18 cellular contexts compared by ENCODE assay signal in genomic region chr20:36775826-36776225, GRCh38. TPM values are rescaled to one million over a fixed set of nuclear protein-coding genes. Genes with fewer than 3 reads are reported as not detected.
DNase-seq lines count a peak whose midpoint lies in the region; ATAC-seq, FAIRE-seq and TF ChIP-seq lines count a peak whose summit lies in the region.
"Had no signal": no experiment of that assay in that cellular context is flagged by ENCODE, and none has a peak within 500 bp of the region (broad histone marks: within the 10 kb centered on the region; RNA-seq: fewer than 3 reads in every experiment).

No MANE protein-coding gene starts in this region.

- no peak overlapping the region for H2AFZ ChIP-seq in GM12878 (ENCODE audit: control insufficient read depth, low read depth, low read length)

- POLR2A ChIA-PET in CD8-positive, alpha-beta memory T cell (lab: Charles Lee), result interaction anchor here (0.7 kb wide), 1 partner anchor 256 kb away, joined by 5 read pairs; no protein-coding TSS in a partner anchor
- POLR2A ChIA-PET in GM12878 (lab: Charles Lee), result interaction anchor here (0.6 kb wide), 1 partner anchor 82 kb away, joined by 5 read pairs; no protein-coding TSS in a partner anchor

- TF ChIP-seq EP300 in GM12878 (IDR thresholded peaks at IDR 0.05; ENCODE audit: borderline replicate concordance in 1 of 2, control insufficient read depth in 1 of 2, low read depth in 2 of 2, low read length in 2 of 2), result no peak

- H3K4me1 Mint-ChIP-seq in CD8-positive, alpha-beta memory T cell, result peaks cover 17 to 29% (median 25%) of the 10 kb centered on the region in 3 donors
- peaks cover 47% of the 10 kb centered on the region for H3K4me1 Mint-ChIP-seq in nephron

- peak overlapping the region in 5 of 7 donors; percentile 40 to 80 (median 51) for H3K4me3 Mint-ChIP-seq in CD8-positive, alpha-beta memory T cell
- H3K4me3 Mint-ChIP-seq in nephron, result peak overlapping the region; percentile 51 to 79 (median 67)

- ATAC-seq in GM12878 (no peak), gastrocnemius medialis (no peak)
- ATAC-seq: activated CD8-positive, alpha-beta T cell treated with anti-CD3 and anti-CD28 coated beads, Interleukin-2, amount 10 ng/mL, durations not matched to agents 7 days and 5 days; activated T-cell treated with anti-CD3 and anti-CD28 coated beads, Interleukin-2, amount 50 U/mL, for 72 hours; stimulated activated naive CD8-positive, alpha-beta T cell treated with anti-CD3 and anti-CD28 coated beads, Interleukin-15, Interleukin-2, amounts not matched to agents 100 U/mL and 50 U/mL, for 24 hours; upper lobe of right lung had no signal

- intact Hi-C loops in GM12878 (cut with micrococcal nuclease; ENCODE audit: unreplicated experiment) (no loop called here), gastrocnemius medialis (cut with DNase I; ENCODE audit: low total_unique reads) (loop anchor here (2.0 kb wide), 1 partner anchor 87 kb away; a partner anchor contains a TSS)

- H3K27ac ChIP-seq in 22Rv1, result peak overlapping the region; percentile 87
- H3K27ac ChIP-seq in CD8-positive, alpha-beta memory T cell (ENCODE audit: low read depth, low read length), result no peak overlapping the region
- H3K27ac ChIP-seq in GM12878 (ENCODE audit: control insufficient read depth, insufficient read depth), result no peak overlapping the region
- peak overlapping the region in 1 of 4 donors; percentile 95 for H3K27ac ChIP-seq in gastrocnemius medialis

- peaks cover 0 to 3% of the 10 kb centered on the region in 2 donors for H3K27me3 Mint-ChIP-seq in CD8-positive, alpha-beta memory T cell
- H3K27me3 Mint-ChIP-seq in nephron (ENCODE audit: low read depth), result no peaks in the 10 kb centered on the region

- RAD21 ChIA-PET in GM12878 (lab: Charles Lee; ENCODE audit: unreplicated experiment), result no interaction called here

- no peaks in the 10 kb centered on the region for H3K9me3 Mint-ChIP-seq in CD8-positive, alpha-beta memory T cell
- H3K9me3 Mint-ChIP-seq in nephron, result no peaks in the 10 kb centered on the region
- H3K9me3 Mint-ChIP-seq: activated T-cell treated with anti-CD3 and anti-CD28 coated beads, Interleukin-2, amount 50 U/mL, for 72 hours had no signal

- H3K36me3 Mint-ChIP-seq in CD8-positive, alpha-beta memory T cell, result peaks cover 0 to 9% (median 0%) of the 10 kb centered on the region in 3 donors
- peaks cover 6% of the 10 kb centered on the region for H3K36me3 Mint-ChIP-seq in nephron (ENCODE audit: low read depth)

- in situ Hi-C loops in GM12878 (cut with MboI) (no loop called here), gastrocnemius medialis (cut with MboI; ENCODE audit: low sequenced_read_pairs in 4 of 4) (no loop called here)

- TF ChIP-seq CTCF in 22Rv1 (IDR thresholded peaks at IDR 0.05) (no peak), GM12878 (IDR thresholded peaks at IDR 0.05 in 2 of 3, conservative IDR thresholded peaks at IDR 0.05 in 1 of 3; ENCODE audit: control insufficient read depth in 2 of 3, extremely low read depth in 1 of 3, insufficient read depth in 1 of 3, low read depth in 3 of 3, low read length in 3 of 3) (no peak), nephron (IDR thresholded peaks at IDR 0.05; ENCODE audit: unreplicated experiment in 3 of 3) (no peak), gastrocnemius medialis (IDR thresholded peaks at IDR 0.05 in 4 of 5, conservative IDR thresholded peaks at IDR 0.05 in 1 of 5) (no peak)

- no peaks in the 10 kb centered on the region for H3K9me3 ChIP-seq in CD8-positive, alpha-beta memory T cell (ENCODE audit: low read length)
- H3K9me3 ChIP-seq in GM12878 (replicated peaks; ENCODE audit: control insufficient read depth, insufficient read depth, low read length), result no peaks in the 10 kb centered on the region
- H3K9me3 ChIP-seq in gastrocnemius medialis, result no peaks in the 10 kb centered on the region
- H3K9me3 ChIP-seq: esophagus muscularis mucosa, upper lobe of right lung had no signal

- no peak for TF ChIP-seq RAD21 in GM12878 (IDR thresholded peaks at IDR 0.05; ENCODE audit: insufficient read depth, low read depth, low read length)

- H3K79me2 ChIP-seq in GM12878 (ENCODE audit: control insufficient read depth, insufficient read depth, low read length), result peaks cover 10% of the 10 kb centered on the region

- peaks cover 7% of the 10 kb centered on the region for H3K4me1 ChIP-seq in CD8-positive, alpha-beta memory T cell (ENCODE audit: insufficient read depth, low read length)
- H3K4me1 ChIP-seq in GM12878 (ENCODE audit: control insufficient read depth, insufficient read depth, low read length), result peaks cover 35% of the 10 kb centered on the region
- H3K4me1 ChIP-seq in gastrocnemius medialis, result peaks cover 8 to 12% of the 10 kb centered on the region in 2 donors

- TF ChIP-seq POLR2A in GM12878 (IDR thresholded peaks at IDR 0.05; ENCODE audit: low read depth, low read length), result no peak
- no peak for TF ChIP-seq POLR2A in H54 (IDR thresholded peaks at IDR 0.05; ENCODE audit: low read depth, low read length)
- no peak for TF ChIP-seq POLR2A in gastrocnemius medialis (IDR thresholded peaks at IDR 0.05)

- H3K4me3 ChIP-seq in CD8-positive, alpha-beta memory T cell (ENCODE audit: low read length), result no peak overlapping the region
- H3K4me3 ChIP-seq in GM12878 (no peak overlapping the region), gastrocnemius medialis (no peak overlapping the region)
- H3K4me3 ChIP-seq: esophagus muscularis mucosa, upper lobe of right lung had no signal

- FAIRE-seq in GM12878 (lab: Jason Lieb, UNC) (no peak), H54 (lab: Jason Lieb, UNC) (no peak)

- no peak for DNase-seq in CD8-positive, alpha-beta memory T cell
- DNase-seq in GM12878 (ENCODE audit: low read depth, low spot score) (no peak), occipital lobe (lab: John Stamatoyannopoulos, UW) (no peak), H54 (ENCODE audit: insufficient read length, low spot score) (no peak), gastrocnemius medialis (no peak)
- DNase-seq in stimulated activated naive CD4-positive, alpha-beta T cell treated with Interleukin-2 at 50 U/mL for 16 hours (lab: John Stamatoyannopoulos, UW), result no peak
- DNase-seq: activated CD8-positive, alpha-beta T cell treated with anti-CD3 and anti-CD28 coated beads, Interleukin-2, amount 10 ng/mL, durations not matched to agents 7 days and 5 days; activated T-cell treated with anti-CD3 and anti-CD28 coated beads, Interleukin-2, amount 50 U/mL, for 72 hours; Calu3; HCEC 1CT; mammary epithelial cell; NCI-H1092; NCI-H524; stimulated activated naive CD8-positive, alpha-beta T cell treated with anti-CD3 and anti-CD28 coated beads, Interleukin-15, Interleukin-2, amounts not matched to agents 100 U/mL and 50 U/mL, for 24 hours; upper lobe of right lung had no signal

- peak overlapping the region in 4 of 8 donors; percentile 43 to 97 (median 61) for H3K27ac Mint-ChIP-seq in CD8-positive, alpha-beta memory T cell
- H3K27ac Mint-ChIP-seq in nephron, result peak overlapping the region; percentile 21 to 88 (median 84)
- H3K27ac Mint-ChIP-seq: activated T-cell treated with anti-CD3 and anti-CD28 coated beads, Interleukin-2, amount 50 U/mL, for 72 hours had no signal

- CTCF ChIA-PET in CD8-positive, alpha-beta memory T cell (lab: Charles Lee), result no interaction called here
- CTCF ChIA-PET in GM12878 (lab: Yijun Ruan, JAX), result interaction anchor here (3.8 kb wide), 1 partner anchor 18 kb away, joined by 32 read pairs; no protein-coding TSS in a partner anchor

- no peaks in the 10 kb centered on the region for H3K36me3 ChIP-seq in CD8-positive, alpha-beta memory T cell (ENCODE audit: insufficient read depth, low read length)
- H3K36me3 ChIP-seq in GM12878 (ENCODE audit: control insufficient read depth in 2 of 2, insufficient read depth in 2 of 2, low read length in 1 of 2) (no peaks in the 10 kb centered on the region), gastrocnemius medialis (no peaks in the 10 kb centered on the region)

- SMC1A ChIA-PET in GM12878 (lab: Charles Lee; ENCODE audit: uncharacterized antibody, unreplicated experiment), result interaction anchor here (0.7 kb wide), 1 partner anchor 17 kb away, joined by 3 read pairs; no protein-coding TSS in a partner anchor

- H3K9ac ChIP-seq in GM12878 (ENCODE audit: control insufficient read depth, insufficient read depth, low read length), result no peak overlapping the region

- no TSS peak for BruUV-seq in GM12878 (replicated peaks; lab: Mats Ljungman, UMichigan)

- no peaks in the 10 kb centered on the region for H4K20me1 ChIP-seq in GM12878 (ENCODE audit: control insufficient read depth, insufficient read depth)

- H3K27me3 ChIP-seq in CD8-positive, alpha-beta memory T cell (ENCODE audit: insufficient read depth, low read length, poor library complexity, severe bottlenecking), result no peaks in the 10 kb centered on the region
- H3K27me3 ChIP-seq in GM12878 (replicated peaks in 1 of 2; ENCODE audit: control insufficient read depth in 2 of 2, insufficient read depth in 2 of 2, low read length in 1 of 2), result no peaks in the 10 kb centered on the region
- H3K27me3 ChIP-seq in gastrocnemius medialis, result no peaks in the 10 kb centered on the region
- H3K27me3 ChIP-seq: esophagus muscularis mucosa, upper lobe of right lung had no signal

- 58% methylated on average over 3 of the region's 3 CpGs for WGBS in GM12878 (ENCODE audit: insufficient coverage, insufficient replicate concordance, low lambda C conversion rate, missing lambda C conversion rate)

- H3K4me2 ChIP-seq in GM12878 (ENCODE audit: control insufficient read depth, insufficient read depth), result no peak overlapping the region

RNA-seq across cellular contexts. Expression of gene DSN1, which starts 2.3 kb away (rescaled TPM):
- total RNA-seq in CD8-positive, alpha-beta memory T cell, result 10 to 100 TPM; 23.1 to 24.7 TPM
- polyA plus RNA-seq in CD8-positive, alpha-beta memory T cell, result 6.7 TPM
- total RNA-seq in GM12878 (2013; cell fraction: nucleolus; rRNA removed), result 19.3 and 19.8 TPM in 2 replicates
- 20.3 and 22.0 TPM in 2 replicates for total RNA-seq in GM12878 (2014; rRNA removed)
- 23.1 and 24.0 TPM in 2 replicates for total RNA-seq in GM12878 (2014; rRNA removed; fragmentation: Illumina TruSeq; extraction: Trizol)
- 14.9 and 15.3 TPM in 2 replicates for total RNA-seq in GM12878 (2021)
- polyA plus RNA-seq in GM12878 (2011; ENCODE audit: low read depth), result 14.5 TPM
- 20.9 and 28.5 TPM in 2 replicates for polyA plus RNA-seq in GM12878 (2011; rRNA removed)
- 10.8 and 11.2 TPM in 2 replicates for polyA plus RNA-seq in GM12878 (2011; cell fraction: cytosol; rRNA removed)
- polyA plus RNA-seq in GM12878 (2011; cell fraction: nucleus; rRNA removed), result 6.6 and 9.4 TPM in 2 replicates
- 11.2 and 15.0 TPM in 2 replicates for polyA plus RNA-seq in GM12878 (2012)
- 25.9 and 28.5 TPM in 2 replicates for polyA plus RNA-seq in GM12878 (2014; fragmentation: Illumina TruSeq; extraction: Trizol)
- 10 to 100 TPM; 21.2 to 21.4 TPM for polyA plus RNA-seq in GM12878 (2014; fragmentation: Nextera tagmentation; extraction: Ambion mirVana)
- 19.2 and 21.3 TPM in 2 replicates for polyA plus RNA-seq in GM12878 (2014; rRNA removed)
- polyA plus RNA-seq in GM12878 (2016; fragmentation: Nextera tagmentation; extraction: Ambion mirVana), result 10 to 100 TPM; 29.6 to 33.1 TPM
- polyA minus RNA-seq in GM12878 (2011; rRNA and poly(A)+ RNA removed), result 7.2 and 8.4 TPM in 2 replicates
- 3.5 and 4.1 TPM in 2 replicates for polyA minus RNA-seq in GM12878 (2011; cell fraction: cytosol; rRNA and poly(A)+ RNA removed)
- polyA minus RNA-seq in GM12878 (2011; cell fraction: nucleus; rRNA and poly(A)+ RNA removed), result 5.6 and 9.4 TPM in 2 replicates
- total RNA-seq in occipital lobe, result 4.7 TPM
- total RNA-seq in gastrocnemius medialis, result 1 to 10 TPM; 3.2 to 6.3 (median 5.2) TPM

RNA-seq across cellular contexts. Expression of gene NDRG3, which starts 29.9 kb away (rescaled TPM):
- total RNA-seq in CD8-positive, alpha-beta memory T cell, result 10 to 100 TPM; 19.9 to 20.3 TPM
- 49.8 TPM for polyA plus RNA-seq in CD8-positive, alpha-beta memory T cell
- total RNA-seq in GM12878 (2013; cell fraction: nucleolus; rRNA removed), result 10.9 and 11.9 TPM in 2 replicates
- total RNA-seq in GM12878 (2014; rRNA removed) (15.2 and 18.9 TPM in 2 replicates), GM12878 (2014; rRNA removed; fragmentation: Illumina TruSeq; extraction: Trizol) (16.4 and 17.0 TPM in 2 replicates), GM12878 (2021) (17.1 and 17.5 TPM in 2 replicates), occipital lobe (43.7 TPM), gastrocnemius medialis (10 to 100 TPM in 3 of 4 donors, 1 to 10 TPM in 1; 6.7 to 24.9 (median 13.2) TPM)
- polyA plus RNA-seq in GM12878 (2011; ENCODE audit: low read depth), result 9.9 TPM
- polyA plus RNA-seq in GM12878 (2011; rRNA removed) (16.9 and 29.7 TPM in 2 replicates), GM12878 (2014; fragmentation: Illumina TruSeq; extraction: Trizol) (23.9 and 26.5 TPM in 2 replicates), GM12878 (2014; fragmentation: Nextera tagmentation; extraction: Ambion mirVana) (10 to 100 TPM; 11.2 to 12.7 TPM), GM12878 (2014; rRNA removed) (11.8 and 13.0 TPM in 2 replicates), GM12878 (2016; fragmentation: Nextera tagmentation; extraction: Ambion mirVana) (10 to 100 TPM; 14.4 to 14.6 TPM)
- 20.8 and 26.8 TPM in 2 replicates for polyA plus RNA-seq in GM12878 (2011; cell fraction: cytosol; rRNA removed)
- 17.0 and 17.4 TPM in 2 replicates for polyA plus RNA-seq in GM12878 (2011; cell fraction: nucleus; rRNA removed)
- 10.6 and 11.9 TPM in 2 replicates for polyA plus RNA-seq in GM12878 (2012)
- 18.1 TPM in 2 replicates for polyA minus RNA-seq in GM12878 (2011; rRNA and poly(A)+ RNA removed)
- 9.6 and 11.2 TPM in 2 replicates for polyA minus RNA-seq in GM12878 (2011; cell fraction: cytosol; rRNA and poly(A)+ RNA removed)
- 3.7 and 6.3 TPM in 2 replicates for polyA minus RNA-seq in GM12878 (2011; cell fraction: nucleus; rRNA and poly(A)+ RNA removed)
